In the genomic region with DNA sequence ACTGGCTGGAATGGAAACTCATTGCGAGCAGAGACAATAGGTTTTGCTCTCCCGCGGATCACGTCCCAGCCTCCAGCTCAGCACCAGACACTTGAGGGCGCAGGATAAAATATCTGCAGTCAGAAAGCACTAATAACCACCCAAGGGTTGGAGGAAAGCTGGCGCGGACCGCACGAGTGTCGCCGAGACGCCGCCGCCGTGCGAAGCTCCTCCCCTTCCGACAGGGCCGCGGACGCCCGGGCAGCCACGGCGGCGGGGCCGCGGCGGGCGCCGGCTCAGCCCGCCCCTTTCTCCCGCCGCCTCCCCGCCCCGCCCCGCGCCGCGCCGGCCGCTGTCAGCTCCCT, we compare ENCODE assay signal across 8 cellular contexts. TPM values are rescaled to one million over a fixed set of nuclear protein-coding genes. Genes with fewer than 3 reads are reported as not detected.
A peak's percentile ranks its signal among the peaks of the same experiment; 100 is the strongest.
DNase-seq lines count a peak whose midpoint lies in the region; ATAC-seq and TF ChIP-seq lines count a peak whose summit lies in the region.

A gene with protein sequence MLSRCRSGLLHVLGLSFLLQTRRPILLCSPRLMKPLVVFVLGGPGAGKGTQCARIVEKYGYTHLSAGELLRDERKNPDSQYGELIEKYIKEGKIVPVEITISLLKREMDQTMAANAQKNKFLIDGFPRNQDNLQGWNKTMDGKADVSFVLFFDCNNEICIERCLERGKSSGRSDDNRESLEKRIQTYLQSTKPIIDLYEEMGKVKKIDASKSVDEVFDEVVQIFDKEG (plus strand): TSS at position 213 of the 344 bp plus-strand sequence. CDS start 156 bp downstream, outside the sequence.

- no peaks in the 10 kb centered on the region for H3K9me3 Mint-ChIP-seq in CD4-positive, alpha-beta memory T cell
- H3K9me3 Mint-ChIP-seq in activated CD4-positive, alpha-beta memory T cell treated with anti-CD3 and anti-CD28 coated beads for 36 hours = no peaks in the 10 kb centered on the region

- peaks cover 40% of the 10 kb centered on the region for H3K4me1 ChIP-seq in CD4-positive, alpha-beta memory T cell (ENCODE audit: insufficient read depth, low read length)
- peaks cover 14% of the 10 kb centered on the region for H3K4me1 ChIP-seq in ectodermal cell (ENCODE audit: control insufficient read depth, insufficient read depth, low read length)
- H3K4me1 ChIP-seq in lung (ENCODE audit: control insufficient read depth in 2 of 2, insufficient read depth in 2 of 2, low read length in 2 of 2) = peaks cover 4 to 11% of the 10 kb centered on the region in 2 donors

- peak within 1 kb of the TSS; percentile 88 for H3K27ac ChIP-seq in CD4-positive, alpha-beta memory T cell (ENCODE audit: low read depth, low read length)
- H3K27ac ChIP-seq in ectodermal cell (ENCODE audit: insufficient read depth, low read depth, low read length, poor library complexity, severe bottlenecking) = peak within 1 kb of the TSS; percentile 93
- peak within 1 kb of the TSS; percentile 99 to 100 for H3K27ac ChIP-seq in lung (ENCODE audit: low read depth in 1 of 2, low read length in 1 of 2)

- peak within 1 kb of the TSS; percentile 86 to 99 for H3K4me3 ChIP-seq in CD4-positive, alpha-beta memory T cell (ENCODE audit: low read length in 2 of 2)
- H3K4me3 ChIP-seq in ectodermal cell (ENCODE audit: insufficient read depth, low read depth, low read length) = peak within 1 kb of the TSS; percentile 57
- peak within 1 kb of the TSS; percentile 84 for H3K4me3 ChIP-seq in lung

- H3K27me3 Mint-ChIP-seq in CD4-positive, alpha-beta memory T cell = no peaks in the 10 kb centered on the region
- H3K27me3 Mint-ChIP-seq in activated CD4-positive, alpha-beta memory T cell treated with anti-CD3 and anti-CD28 coated beads for 36 hours = no peaks in the 10 kb centered on the region

- H3K4me1 Mint-ChIP-seq in CD4-positive, alpha-beta memory T cell = peaks cover 10 to 25% (median 15%) of the 10 kb centered on the region in 4 donors
- peaks cover 21% of the 10 kb centered on the region for H3K4me1 Mint-ChIP-seq in activated CD4-positive, alpha-beta memory T cell treated with anti-CD3 and anti-CD28 coated beads for 36 hours (ENCODE audit: low read depth)

- ATAC-seq in GM19452 (IDR thresholded peaks at IDR 0.05; ENCODE audit: unreplicated experiment) (peak; percentile 78), HG03571 (IDR thresholded peaks at IDR 0.05; ENCODE audit: unreplicated experiment) (peak; percentile 77), lung (ENCODE audit: insufficient read depth, low FRiP score) (peak; percentile 87)

- WGBS in ectodermal cell, 2 experiments = 0% methylated on average over 40 of the region's 40 CpGs
- WGBS in lung, 2 donors = 0 to 1% methylated on average over 32 to 40 of the region's 40 CpGs

- H3K4me3 Mint-ChIP-seq in CD4-positive, alpha-beta memory T cell = peak within 1 kb of the TSS; percentile 91 to 94 (median 93)
- H3K4me3 Mint-ChIP-seq in activated CD4-positive, alpha-beta memory T cell treated with anti-CD3 and anti-CD28 coated beads for 36 hours = no peak within 1 kb of the TSS

- DNase-seq in CD4-positive, alpha-beta memory T cell = peak; percentile 74 to 80 (median 75)
- peak; percentile 84 for DNase-seq in NCI-H774 (lab: John Stamatoyannopoulos, UW)
- DNase-seq in activated CD4-positive, alpha-beta memory T cell treated with anti-CD3 and anti-CD28 coated beads for 36 hours = peak; percentile 84
- DNase-seq in lung (ENCODE audit: low spot score) = peak; percentile 84
- peak; percentile 60 to 64 (median 63) for DNase-seq in stimulated activated CD4-positive, alpha-beta T cell treated with anti-CD3 and anti-CD28 coated beads, TNF-alpha, amount 100 ng/mL, for 4 hours (ENCODE audit: low read depth in 3 of 3)

- peaks cover 0 to 6% of the 10 kb centered on the region in 2 donors for H3K36me3 Mint-ChIP-seq in CD4-positive, alpha-beta memory T cell
- peaks cover 2% of the 10 kb centered on the region for H3K36me3 Mint-ChIP-seq in activated CD4-positive, alpha-beta memory T cell treated with anti-CD3 and anti-CD28 coated beads for 36 hours

- POLR2A ChIA-PET in CD4-positive, alpha-beta memory T cell (lab: Charles Lee; ENCODE audit: partially characterized antibody) = interaction anchor here (0.7 to 3.7 kb wide), 9 partner anchors 8 to 105 kb away, joined by 3 to 65 read pairs (median 4); partner anchors contain the start of genes FOXD2 and STIL
- POLR2A ChIA-PET in activated CD4-positive, alpha-beta memory T cell treated with anti-CD3 and anti-CD28 coated beads for 36 hours (lab: Charles Lee) = interaction anchor here (0.6 to 3.3 kb wide), 10 partner anchors 10 to 154 kb away, joined by 3 to 18 read pairs (median 4); partner anchors contain the start of genes FOXD2 and STIL

- no peaks in the 10 kb centered on the region for H3K9me3 ChIP-seq in CD4-positive, alpha-beta memory T cell (ENCODE audit: control insufficient read depth in 1 of 2, low read length in 2 of 2)
- H3K9me3 ChIP-seq in ectodermal cell (ENCODE audit: control insufficient read depth, low read length) (no peaks in the 10 kb centered on the region), lung (ENCODE audit: control insufficient read depth in 2 of 2, insufficient read depth in 1 of 2, low read length in 1 of 2) (no peaks in the 10 kb centered on the region)

- H3K27ac Mint-ChIP-seq in CD4-positive, alpha-beta memory T cell = peak within 1 kb of the TSS in 6 of 7 donors; percentile 90 to 96 (median 92)
- peak within 1 kb of the TSS; percentile 95 for H3K27ac Mint-ChIP-seq in activated CD4-positive, alpha-beta memory T cell treated with anti-CD3 and anti-CD28 coated beads for 36 hours

- CTCF ChIA-PET in CD4-positive, alpha-beta memory T cell (lab: Charles Lee; ENCODE audit: partially characterized antibody) = interaction anchor here (0.7 to 2.5 kb wide), 9 partner anchors 10 to 116 kb away, joined by 3 to 13 read pairs (median 6); partner anchors contain the start of genes FOXD2 and STIL
- CTCF ChIA-PET in activated CD4-positive, alpha-beta memory T cell treated with anti-CD3 and anti-CD28 coated beads for 36 hours (lab: Charles Lee) = interaction anchor here (0.7 to 1.9 kb wide), 8 partner anchors 10 to 392 kb away, joined by 4 to 11 read pairs (median 6); partner anchors contain the start of genes FOXD2 and STIL

- intact Hi-C loops in CD4-positive, alpha-beta memory T cell (cut with micrococcal nuclease) = loop anchor here (10.0 kb wide), 1 partner anchor 619 kb away; the partner anchor contains the start of gene EFCAB14
- intact Hi-C loops in activated CD4-positive, alpha-beta memory T cell treated with anti-CD3 and anti-CD28 coated beads for 36 hours (cut with micrococcal nuclease) = loop anchor here (5.0 kb wide), 1 partner anchor 141 kb away; the partner anchor contains the start of gene PDZK1IP1

- TF ChIP-seq CTCF in lung (IDR thresholded peaks at IDR 0.05; ENCODE audit: control extremely low read depth, extremely low read depth) = no peak

- H3K27me3 ChIP-seq in CD4-positive, alpha-beta memory T cell (ENCODE audit: insufficient read depth, low read length) = no peaks in the 10 kb centered on the region
- H3K27me3 ChIP-seq in ectodermal cell (ENCODE audit: control insufficient read depth, insufficient read depth, low read length, poor library complexity, severe bottlenecking) (no peaks in the 10 kb centered on the region), lung (ENCODE audit: control insufficient read depth, insufficient read depth) (no peaks in the 10 kb centered on the region)

- no peaks in the 10 kb centered on the region for H3K36me3 ChIP-seq in CD4-positive, alpha-beta memory T cell (ENCODE audit: insufficient read depth, low read length)
- H3K36me3 ChIP-seq in ectodermal cell (ENCODE audit: control insufficient read depth, insufficient read depth, low read length) = no peaks in the 10 kb centered on the region
- no peaks in the 10 kb centered on the region for H3K36me3 ChIP-seq in lung (ENCODE audit: control insufficient read depth in 2 of 2, insufficient read depth in 2 of 2, low read length in 2 of 2)

RNA-seq across cellular contexts. Expression of the gene that starts here (rescaled TPM):
- 100 to 1,000 TPM; 152 to 153 TPM for total RNA-seq in CD4-positive, alpha-beta memory T cell
- polyA plus RNA-seq in CD4-positive, alpha-beta memory T cell = 100 to 1,000 TPM; 180 to 216 TPM
- 100 to 1,000 TPM; 116 TPM for total RNA-seq in activated CD4-positive, alpha-beta memory T cell treated with anti-CD3 and anti-CD28 coated beads for 36 hours
- polyA plus RNA-seq in ectodermal cell (2013, experiment 1 of 4) = 38.7 TPM
- 43.2 TPM for polyA plus RNA-seq in ectodermal cell (2013, experiment 2 of 4)
- 30.9 TPM for polyA plus RNA-seq in ectodermal cell (2013, experiment 3 of 4)
- polyA plus RNA-seq in ectodermal cell (2013, experiment 4 of 4) = 34.3 TPM
- total RNA-seq in lung = 100 to 1,000 TPM in 1 of 2 donors, 10 to 100 TPM in 1; 98.7 to 106 TPM
- polyA plus RNA-seq in lung = 10 to 100 TPM; 63.9 to 71.8 TPM

Comparison
In these comparisons a context has a peak if more than half of its experiments do, and no peak if none do; other contexts are left out.
1. Peak in every context shown above with its lines: DNase-seq, ATAC-seq, H3K4me3 ChIP-seq and H3K27ac ChIP-seq.